ENCODE assay signal across 1 cellular context in genomic region chr14:50772361-50772760, GRCh38.
TF ChIP-seq lines count a peak whose summit lies in the region.

No MANE protein-coding gene starts in this region.

TF ChIP-seq in GM23338, 12 proteins besides CTCF, POLR2A, EP300 and RAD21:
- no peak for TF ChIP-seq REST (IDR thresholded peaks at IDR 0.05; ENCODE audit: unreplicated experiment)
- TF ChIP-seq NANOG (IDR thresholded peaks at IDR 0.05; ENCODE audit: borderline replicate concordance) = no peak
- TF ChIP-seq ZNF462 (CRISPR knock-in tag; IDR thresholded peaks at IDR 0.05) = no peak
- TF ChIP-seq EZH2phosphoT487 (IDR thresholded peaks at IDR 0.05; ENCODE audit: unreplicated experiment) = no peak
- no peak for TF ChIP-seq CREB1 (CRISPR knock-in tag; IDR thresholded peaks at IDR 0.05; ENCODE audit: low read depth)
- no peak for TF ChIP-seq JUNB (IDR thresholded peaks at IDR 0.05; ENCODE audit: unreplicated experiment)
- no peak for TF ChIP-seq ZNF114 (CRISPR knock-in tag; IDR thresholded peaks at IDR 0.05)
- TF ChIP-seq EZH2 (IDR thresholded peaks at IDR 0.05; ENCODE audit: low read depth, unreplicated experiment) = no peak
- TF ChIP-seq STAT1 (IDR thresholded peaks at IDR 0.05; ENCODE audit: unreplicated experiment) = no peak
- no peak for TF ChIP-seq ETS1 (IDR thresholded peaks at IDR 0.05)
- no peak for TF ChIP-seq ZNF331 (CRISPR knock-in tag; IDR thresholded peaks at IDR 0.05; ENCODE audit: low read depth)
- no peak for TF ChIP-seq POLR2AphosphoS5 (IDR thresholded peaks at IDR 0.05; ENCODE audit: low read depth)
TF ChIP-seq in GM23338: peak in this region for 0.
